Comparison of ENCODE assay signal across 8 cellular contexts in the genomic region with DNA sequence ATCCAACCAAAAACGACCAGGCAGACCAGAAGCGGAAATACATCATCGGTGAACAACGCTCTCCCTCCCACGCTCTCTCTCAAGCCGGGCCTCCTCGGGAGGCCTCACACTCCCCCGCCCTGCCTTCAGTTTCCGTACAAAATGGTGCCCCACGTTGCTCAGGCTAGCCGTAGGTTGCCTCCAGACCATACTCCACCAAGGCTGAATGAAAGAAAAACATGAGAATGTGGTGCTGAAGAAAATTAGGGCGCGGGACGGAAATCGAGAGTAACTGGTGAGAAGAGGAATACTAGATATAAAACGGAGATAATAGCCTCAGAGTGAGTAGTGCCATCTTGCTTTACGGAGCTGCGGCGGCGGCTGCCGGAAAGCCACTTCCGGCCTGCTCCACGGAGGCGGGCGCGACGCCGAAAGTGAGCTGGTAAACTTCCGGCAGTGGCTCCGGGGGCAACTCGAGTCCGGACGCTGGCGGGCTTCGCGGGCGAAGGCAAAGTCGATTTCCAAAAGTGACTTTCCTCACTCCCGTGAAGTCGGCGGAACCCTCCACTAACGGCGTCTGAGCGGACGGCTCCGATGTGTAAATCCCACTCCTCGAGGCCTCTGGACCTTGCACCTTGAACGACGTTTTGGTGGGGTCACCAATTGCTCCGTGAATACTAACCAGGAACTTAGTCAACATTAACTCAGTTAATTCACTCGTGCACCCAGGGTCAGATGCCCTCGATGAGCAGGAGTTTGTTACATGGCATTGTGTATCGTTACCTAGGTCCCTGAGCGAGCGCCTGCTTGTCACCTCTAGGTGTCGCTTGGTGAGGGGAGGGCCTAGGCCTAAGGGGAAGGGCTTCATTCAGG. TPM values are rescaled to one million over a fixed set of nuclear protein-coding genes. Genes with fewer than 3 reads are reported as not detected.
A peak's percentile ranks its signal among the peaks of the same experiment; 100 is the strongest.
DNase-seq lines count a peak whose midpoint lies in the region; ATAC-seq and TF ChIP-seq lines count a peak whose summit lies in the region.

A gene (minus strand): TSS at position 7 of the 852 bp plus-strand sequence. CDS start 980 bp downstream, outside the sequence.

- peak within 1 kb of the TSS; percentile 100 for H3K27ac Mint-ChIP-seq in WTC11

- in situ Hi-C loops in GM18951 (cut with MboI; ENCODE audit: low sequenced_read_pairs, unreplicated experiment) = no loop called here

- peaks cover 16% of the 10 kb centered on the region for H3K4me1 Mint-ChIP-seq in WTC11

- H3K36me3 Mint-ChIP-seq in WTC11 = peaks cover 22% of the 10 kb centered on the region; the same call in 1 of the 2 replicates

- peak; percentile 77 for TF ChIP-seq POLR2A in GM18951 (IDR thresholded peaks at IDR 0.05; ENCODE audit: extremely low read depth, insufficient read depth, insufficient read length)

- CTCF ChIA-PET in WTC11 (lab: Charles Lee) = interaction anchor here (0.6 to 5.2 kb wide), 11 partner anchors 10 to 98 kb away, joined by 3 to 53 read pairs (median 7); a partner anchor contains a TSS

- peaks cover 1% of the 10 kb centered on the region for H3K9me3 Mint-ChIP-seq in WTC11

- ATAC-seq in HG03196 (IDR thresholded peaks at IDR 0.05; ENCODE audit: unreplicated experiment) = peak; percentile 95
- peak; percentile 91 for ATAC-seq in WTC11

- peak within 1 kb of the TSS; percentile 99 for H3K4me3 Mint-ChIP-seq in WTC11

- no peaks in the 10 kb centered on the region; the same call in 1 of the 2 replicates for H3K27me3 Mint-ChIP-seq in WTC11 (ENCODE audit: low read depth)

- H3K4me3 ChIP-seq in AG09309 (ENCODE audit: control insufficient read depth, low read depth, low read length) (peak within 1 kb of the TSS; percentile 54), cardiac fibroblast (replicated peaks in 1 of 2; ENCODE audit: low read depth in 2 of 2, low read length in 2 of 2) (peak within 1 kb of the TSS; percentile 84 to 93)

- DNase-seq in AG09309 (ENCODE audit: low read depth) = peak; percentile 85
- DNase-seq in NCI-H226 = peak; percentile 96
- DNase-seq in WTC11 (ENCODE audit: low spot score) = peak; percentile 85
- peak; percentile 97 to 98 for DNase-seq in cardiac fibroblast (ENCODE audit: low read depth in 2 of 2)
- peak; percentile 98 for DNase-seq in inferior parietal cortex (ENCODE audit: extremely low spot score)
- DNase-seq in stimulated activated CD4-positive, alpha-beta T cell treated with anti-CD3 and anti-CD28 coated beads, Interleukin-12 subunit alpha, Interleukin-12 subunit beta, amount 100 ng/mL, for 24 hours (ENCODE audit: low read depth in 2 of 2) = peak; percentile 78 to 82

- TF ChIP-seq CTCF in AG09309 (IDR thresholded peaks at IDR 0.05; ENCODE audit: control insufficient read depth, insufficient read depth, low read depth, low read length, missing control alignments) (peak; percentile 65), WTC11 (IDR thresholded peaks at IDR 0.05) (no peak; the same call in 1 of the 2 replicates), cardiac fibroblast (IDR thresholded peaks at IDR 0.05; ENCODE audit: low read depth, low read length) (peak; percentile 58)

- POLR2A ChIA-PET in WTC11 (lab: Charles Lee) = interaction anchor here (0.6 to 2.9 kb wide), 7 partner anchors 12 to 984 kb away, joined by 3 to 35 read pairs (median 5); a partner anchor contains a TSS

TF ChIP-seq in WTC11, 78 proteins besides CTCF, POLR2A, EP300 and RAD21 (continues in another document):
- TF ChIP-seq ZNF219 (CRISPR knock-in tag; IDR thresholded peaks at IDR 0.05; ENCODE audit: borderline replicate concordance) (no peak), SMAD4 (CRISPR knock-in tag; IDR thresholded peaks at IDR 0.05) (no peak), MYBL2 (CRISPR knock-in tag; IDR thresholded peaks at IDR 0.05) (peak; percentile 78; the same call in 1 of the 2 replicates), NFATC4 (CRISPR knock-in tag; IDR thresholded peaks at IDR 0.05) (no peak), ELF4 (CRISPR knock-in tag; IDR thresholded peaks at IDR 0.05; ENCODE audit: low read depth) (no peak), FOXJ3 (CRISPR knock-in tag; IDR thresholded peaks at IDR 0.05; ENCODE audit: borderline replicate concordance) (no peak)
- TF ChIP-seq, protein P1, sequence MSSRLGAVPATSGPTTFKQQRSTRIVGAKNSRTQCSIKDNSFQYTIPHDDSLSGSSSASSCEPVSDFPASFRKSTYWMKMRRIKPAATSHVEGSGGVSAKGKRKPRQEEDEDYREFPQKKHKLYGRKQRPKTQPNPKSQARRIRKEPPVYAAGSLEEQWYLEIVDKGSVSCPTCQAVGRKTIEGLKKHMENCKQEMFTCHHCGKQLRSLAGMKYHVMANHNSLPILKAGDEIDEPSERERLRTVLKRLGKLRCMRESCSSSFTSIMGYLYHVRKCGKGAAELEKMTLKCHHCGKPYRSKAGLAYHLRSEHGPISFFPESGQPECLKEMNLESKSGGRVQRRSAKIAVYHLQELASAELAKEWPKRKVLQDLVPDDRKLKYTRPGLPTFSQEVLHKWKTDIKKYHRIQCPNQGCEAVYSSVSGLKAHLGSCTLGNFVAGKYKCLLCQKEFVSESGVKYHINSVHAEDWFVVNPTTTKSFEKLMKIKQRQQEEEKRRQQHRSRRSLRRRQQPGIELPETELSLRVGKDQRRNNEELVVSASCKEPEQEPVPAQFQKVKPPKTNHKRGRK (CRISPR knock-in tag; IDR thresholded peaks at IDR 0.05; ENCODE audit: borderline replicate concordance) = no peak
- TF ChIP-seq, protein P2, sequence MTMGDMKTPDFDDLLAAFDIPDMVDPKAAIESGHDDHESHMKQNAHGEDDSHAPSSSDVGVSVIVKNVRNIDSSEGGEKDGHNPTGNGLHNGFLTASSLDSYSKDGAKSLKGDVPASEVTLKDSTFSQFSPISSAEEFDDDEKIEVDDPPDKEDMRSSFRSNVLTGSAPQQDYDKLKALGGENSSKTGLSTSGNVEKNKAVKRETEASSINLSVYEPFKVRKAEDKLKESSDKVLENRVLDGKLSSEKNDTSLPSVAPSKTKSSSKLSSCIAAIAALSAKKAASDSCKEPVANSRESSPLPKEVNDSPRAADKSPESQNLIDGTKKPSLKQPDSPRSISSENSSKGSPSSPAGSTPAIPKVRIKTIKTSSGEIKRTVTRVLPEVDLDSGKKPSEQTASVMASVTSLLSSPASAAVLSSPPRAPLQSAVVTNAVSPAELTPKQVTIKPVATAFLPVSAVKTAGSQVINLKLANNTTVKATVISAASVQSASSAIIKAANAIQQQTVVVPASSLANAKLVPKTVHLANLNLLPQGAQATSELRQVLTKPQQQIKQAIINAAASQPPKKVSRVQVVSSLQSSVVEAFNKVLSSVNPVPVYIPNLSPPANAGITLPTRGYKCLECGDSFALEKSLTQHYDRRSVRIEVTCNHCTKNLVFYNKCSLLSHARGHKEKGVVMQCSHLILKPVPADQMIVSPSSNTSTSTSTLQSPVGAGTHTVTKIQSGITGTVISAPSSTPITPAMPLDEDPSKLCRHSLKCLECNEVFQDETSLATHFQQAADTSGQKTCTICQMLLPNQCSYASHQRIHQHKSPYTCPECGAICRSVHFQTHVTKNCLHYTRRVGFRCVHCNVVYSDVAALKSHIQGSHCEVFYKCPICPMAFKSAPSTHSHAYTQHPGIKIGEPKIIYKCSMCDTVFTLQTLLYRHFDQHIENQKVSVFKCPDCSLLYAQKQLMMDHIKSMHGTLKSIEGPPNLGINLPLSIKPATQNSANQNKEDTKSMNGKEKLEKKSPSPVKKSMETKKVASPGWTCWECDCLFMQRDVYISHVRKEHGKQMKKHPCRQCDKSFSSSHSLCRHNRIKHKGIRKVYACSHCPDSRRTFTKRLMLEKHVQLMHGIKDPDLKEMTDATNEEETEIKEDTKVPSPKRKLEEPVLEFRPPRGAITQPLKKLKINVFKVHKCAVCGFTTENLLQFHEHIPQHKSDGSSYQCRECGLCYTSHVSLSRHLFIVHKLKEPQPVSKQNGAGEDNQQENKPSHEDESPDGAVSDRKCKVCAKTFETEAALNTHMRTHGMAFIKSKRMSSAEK (CRISPR knock-in tag; IDR thresholded peaks at IDR 0.05; ENCODE audit: borderline replicate concordance) = no peak
- TF ChIP-seq, protein P3, sequence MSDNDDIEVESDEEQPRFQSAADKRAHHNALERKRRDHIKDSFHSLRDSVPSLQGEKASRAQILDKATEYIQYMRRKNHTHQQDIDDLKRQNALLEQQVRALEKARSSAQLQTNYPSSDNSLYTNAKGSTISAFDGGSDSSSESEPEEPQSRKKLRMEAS (CRISPR knock-in tag; IDR thresholded peaks at IDR 0.05) = peak; percentile 61
- TF ChIP-seq, protein P4, sequence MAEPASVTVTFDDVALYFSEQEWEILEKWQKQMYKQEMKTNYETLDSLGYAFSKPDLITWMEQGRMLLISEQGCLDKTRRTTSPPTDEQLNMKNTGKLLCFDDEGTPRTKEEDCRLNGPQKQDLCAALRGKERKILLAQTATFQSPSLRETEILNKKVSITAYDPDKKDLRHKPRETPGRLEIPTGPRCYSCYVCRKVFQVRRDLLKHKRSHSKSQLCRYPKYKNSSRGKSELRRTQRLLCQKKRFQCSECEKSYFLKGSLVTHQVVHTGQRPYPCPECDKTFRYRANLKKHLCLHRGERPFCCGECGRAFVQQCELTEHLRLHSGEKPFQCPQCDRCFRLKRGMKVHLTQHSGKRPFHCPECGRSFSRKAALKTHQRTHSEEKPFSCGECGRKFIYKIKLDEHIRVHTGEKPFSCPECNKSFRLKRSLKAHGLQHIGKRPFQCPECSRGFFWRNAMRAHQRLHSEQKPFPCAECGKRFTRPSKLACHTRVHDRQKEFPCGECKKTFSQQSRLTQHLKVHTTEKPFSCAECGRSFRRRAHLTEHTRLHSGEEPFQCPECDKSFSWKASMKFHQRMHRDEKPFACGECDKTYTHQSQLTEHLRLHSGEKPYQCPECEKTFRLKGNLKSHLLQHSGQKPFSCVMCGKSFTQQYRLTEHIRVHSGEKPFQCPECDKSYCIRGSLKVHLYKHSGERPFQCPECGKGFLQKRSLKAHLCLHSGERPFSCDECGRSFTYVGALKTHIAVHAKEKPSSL (CRISPR knock-in tag; conservative IDR thresholded peaks at IDR 0.05) = no peak

RNA-seq across cellular contexts. Expression of the gene that starts here (rescaled TPM):
- 28.3 to 32.9 TPM (median 28.3 TPM) in 3 replicates for total RNA-seq in WTC11 (2021)

Comparison
In these comparisons a context has a peak if more than half of its experiments do, and no peak if none do; other contexts are left out.
1. Peak in every context shown above with its lines: DNase-seq, ATAC-seq and H3K4me3 ChIP-seq.